ENCODE assay signal across 26 cellular contexts in genomic region chr14:75434557-75435248, GRCh38. TPM values are rescaled to one million over a fixed set of nuclear protein-coding genes. Genes with fewer than 3 reads are reported as not detected.
DNase-seq lines count a peak whose midpoint lies in the region; ATAC-seq, FAIRE-seq and TF ChIP-seq lines count a peak whose summit lies in the region.
"Had no signal": no experiment of that assay in that cellular context is flagged by ENCODE, and none has a peak within 500 bp of the region (broad histone marks: within the 10 kb centered on the region; RNA-seq: fewer than 3 reads in every experiment).

No MANE protein-coding gene starts in this region.

- peak overlapping the region in 1 of 2 donors; percentile 10 for H3K4me3 ChIP-seq in muscle layer of colon (ENCODE audit: low read depth in 1 of 2, low read length in 2 of 2)
- peak overlapping the region; percentile 9 to 29 for H3K4me3 ChIP-seq in stomach smooth muscle (ENCODE audit: low read length in 2 of 2)
- H3K4me3 ChIP-seq in A673 (ENCODE audit: low read depth, low read length, poor library complexity, severe bottlenecking): no peak overlapping the region
- H3K4me3 ChIP-seq: adrenal gland, colonic mucosa, psoas muscle had no signal

- peak; percentile 81 for FAIRE-seq in HTR-8/SVneo (lab: Jason Lieb, UNC)
- FAIRE-seq: bronchial epithelial cell, frontal cortex, H1 had no signal

- intact Hi-C loops in A673 (cut with micrococcal nuclease; ENCODE audit: unreplicated experiment): no loop called here

- H3K9me3 ChIP-seq in muscle layer of colon (ENCODE audit: low read length) (no peaks in the 10 kb centered on the region), stomach smooth muscle (ENCODE audit: control insufficient read depth in 2 of 2, low read length in 2 of 2) (no peaks in the 10 kb centered on the region), A673 (ENCODE audit: low read depth, low read length, poor library complexity, severe bottlenecking) (no peaks in the 10 kb centered on the region)
- H3K9me3 ChIP-seq: adrenal gland, colonic mucosa, psoas muscle had no signal

- H3K27ac ChIP-seq in muscle layer of colon (ENCODE audit: low read depth, low read length) (peak overlapping the region; percentile 39), stomach smooth muscle (ENCODE audit: low read length) (peak overlapping the region; percentile 55), A673 (ENCODE audit: low read depth, low read length, poor library complexity, severe bottlenecking) (no peak overlapping the region)
- H3K27ac ChIP-seq: colonic mucosa, psoas muscle, VCaP had no signal

- DNase-seq in HTR-8/SVneo (ENCODE audit: insufficient read length, low spot score) (no peak), GDM1 (lab: John Stamatoyannopoulos, UW) (no peak), A673 (ENCODE audit: low spot score) (no peak)
- DNase-seq: activated CD4-positive, alpha-beta T cell treated with anti-CD3 and anti-CD28 coated beads for 48 hours; activated T-cell treated with anti-CD3 and anti-CD28 coated beads, Interleukin-2, amount 50 U/mL, for 4 hours; CD4-positive, alpha-beta memory T cell; colonic mucosa; DMS53; effector memory CD8-positive, alpha-beta T cell; hippocampal formation; left ventricle myocardium superior; NCI-H146; NCI-H2171 treated with DMSO at 0.1 percent for 48 hours; NCI-H524 treated with DMSO at 0.1 percent for 48 hours; psoas muscle; RPMI8226; stimulated activated CD4-positive, alpha-beta T cell treated with anti-CD3 and anti-CD28 coated beads, Interleukin-2, amount 100 ng/mL, for 24 hours had no signal

- H3K27me3 ChIP-seq in muscle layer of colon (ENCODE audit: control insufficient read depth in 1 of 2, insufficient read depth in 2 of 2, low read length in 2 of 2) (no peaks in the 10 kb centered on the region), stomach smooth muscle (ENCODE audit: control insufficient read depth in 1 of 2, insufficient read depth in 2 of 2, low read length in 2 of 2) (no peaks in the 10 kb centered on the region), A673 (replicated peaks; ENCODE audit: insufficient read depth, low read depth, low read length, poor library complexity) (no peaks in the 10 kb centered on the region)
- H3K27me3 ChIP-seq: adrenal gland, colonic mucosa had no signal

- TF ChIP-seq CTCF in A673 (conservative IDR thresholded peaks at IDR 0.05; ENCODE audit: low read depth, low read length): no peak

- POLR2A ChIA-PET in A673 (lab: Charles Lee; ENCODE audit: low non-redundant PET): no interaction called here

- CTCF ChIA-PET in A673 (lab: Charles Lee): no interaction called here

- ATAC-seq in SK-N-SH treated with all-trans-retinoic acid at 6 μM for 48 hours (no peak), GM18517 (IDR thresholded peaks at IDR 0.05; ENCODE audit: unreplicated experiment) (no peak)
- ATAC-seq: activated T-cell treated with anti-CD3 and anti-CD28 coated beads, Interleukin-2, amount 50 U/mL, for 4 hours; effector memory CD8-positive, alpha-beta T cell; left ventricle myocardium superior; psoas muscle had no signal

- peaks cover 64% of the 10 kb centered on the region for H3K36me3 ChIP-seq in muscle layer of colon (ENCODE audit: insufficient read depth, low read length)
- H3K36me3 ChIP-seq in stomach smooth muscle (ENCODE audit: control insufficient read depth in 2 of 2, insufficient read depth in 2 of 2, low read length in 2 of 2): peaks cover 23 to 46% of the 10 kb centered on the region in 2 donors
- peaks cover 10% of the 10 kb centered on the region for H3K36me3 ChIP-seq in A673 (ENCODE audit: insufficient read depth, low read length, poor library complexity, severe bottlenecking)
- H3K36me3 ChIP-seq: colonic mucosa had no signal

- peaks cover 87% of the 10 kb centered on the region for H3K4me1 ChIP-seq in muscle layer of colon (ENCODE audit: insufficient read depth, low read length)
- peaks cover 53% of the 10 kb centered on the region for H3K4me1 ChIP-seq in stomach smooth muscle (ENCODE audit: control insufficient read depth, insufficient read depth, low read length)
- H3K4me1 ChIP-seq in A673 (ENCODE audit: insufficient read depth, low read length, poor library complexity, severe bottlenecking): peaks cover 11% of the 10 kb centered on the region

- H3K9ac ChIP-seq in muscle layer of colon (ENCODE audit: low read length) (no peak overlapping the region), stomach smooth muscle (ENCODE audit: low read length in 2 of 2) (no peak overlapping the region)

- no TSS peak for BruUV-seq in A673 (replicated peaks; lab: Mats Ljungman, UMichigan)

TF ChIP-seq in SK-N-SH treated with all-trans-retinoic acid at 6 μM for 48 hours, 23 proteins besides CTCF, POLR2A, EP300 and RAD21 (continues in another document):
- TF ChIP-seq ISL1 (CRISPR knock-in tag; IDR thresholded peaks at IDR 0.05): 0 out of 2 replicates have a peak, but pooled peaks have one; percentile 17
- TF ChIP-seq PPARA (CRISPR knock-in tag; IDR thresholded peaks at IDR 0.05; ENCODE audit: borderline replicate concordance): no peak
- no peak for TF ChIP-seq ESRRG (CRISPR knock-in tag; IDR thresholded peaks at IDR 0.05)
- TF ChIP-seq ARNTL (CRISPR knock-in tag; IDR thresholded peaks at IDR 0.05; ENCODE audit: borderline replicate concordance, low read depth): no peak
- peak; percentile 100 for TF ChIP-seq ZNF70 (CRISPR knock-in tag; IDR thresholded peaks at IDR 0.05)
- TF ChIP-seq SNAI2 (CRISPR knock-in tag; IDR thresholded peaks at IDR 0.05): no peak
- TF ChIP-seq ZFP30 (CRISPR knock-in tag; IDR thresholded peaks at IDR 0.05): peak; percentile 81
- TF ChIP-seq CSDC2 (CRISPR knock-in tag; IDR thresholded peaks at IDR 0.05): no peak
- TF ChIP-seq OSR1 (CRISPR knock-in tag; IDR thresholded peaks at IDR 0.05): no peak
- TF ChIP-seq ZNF565 (CRISPR knock-in tag; conservative IDR thresholded peaks at IDR 0.05; ENCODE audit: low read depth): no peak
- TF ChIP-seq POU6F1 (CRISPR knock-in tag; IDR thresholded peaks at IDR 0.05; ENCODE audit: borderline replicate concordance, low read depth): no peak
- TF ChIP-seq GLIS3 (CRISPR knock-in tag; IDR thresholded peaks at IDR 0.05): no peak
- TF ChIP-seq, protein P1, sequence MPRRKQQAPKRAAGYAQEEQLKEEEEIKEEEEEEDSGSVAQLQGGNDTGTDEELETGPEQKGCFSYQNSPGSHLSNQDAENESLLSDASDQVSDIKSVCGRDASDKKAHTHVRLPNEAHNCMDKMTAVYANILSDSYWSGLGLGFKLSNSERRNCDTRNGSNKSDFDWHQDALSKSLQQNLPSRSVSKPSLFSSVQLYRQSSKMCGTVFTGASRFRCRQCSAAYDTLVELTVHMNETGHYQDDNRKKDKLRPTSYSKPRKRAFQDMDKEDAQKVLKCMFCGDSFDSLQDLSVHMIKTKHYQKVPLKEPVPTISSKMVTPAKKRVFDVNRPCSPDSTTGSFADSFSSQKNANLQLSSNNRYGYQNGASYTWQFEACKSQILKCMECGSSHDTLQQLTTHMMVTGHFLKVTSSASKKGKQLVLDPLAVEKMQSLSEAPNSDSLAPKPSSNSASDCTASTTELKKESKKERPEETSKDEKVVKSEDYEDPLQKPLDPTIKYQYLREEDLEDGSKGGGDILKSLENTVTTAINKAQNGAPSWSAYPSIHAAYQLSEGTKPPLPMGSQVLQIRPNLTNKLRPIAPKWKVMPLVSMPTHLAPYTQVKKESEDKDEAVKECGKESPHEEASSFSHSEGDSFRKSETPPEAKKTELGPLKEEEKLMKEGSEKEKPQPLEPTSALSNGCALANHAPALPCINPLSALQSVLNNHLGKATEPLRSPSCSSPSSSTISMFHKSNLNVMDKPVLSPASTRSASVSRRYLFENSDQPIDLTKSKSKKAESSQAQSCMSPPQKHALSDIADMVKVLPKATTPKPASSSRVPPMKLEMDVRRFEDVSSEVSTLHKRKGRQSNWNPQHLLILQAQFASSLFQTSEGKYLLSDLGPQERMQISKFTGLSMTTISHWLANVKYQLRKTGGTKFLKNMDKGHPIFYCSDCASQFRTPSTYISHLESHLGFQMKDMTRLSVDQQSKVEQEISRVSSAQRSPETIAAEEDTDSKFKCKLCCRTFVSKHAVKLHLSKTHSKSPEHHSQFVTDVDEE (CRISPR knock-in tag; IDR thresholded peaks at IDR 0.05): no peak; the same call in 1 of the 2 replicates
- 0 out of 2 replicates have a peak, but pooled peaks have one; percentile 6 for TF ChIP-seq ZNF8 (CRISPR knock-in tag; IDR thresholded peaks at IDR 0.05)
- peak; percentile 87 for TF ChIP-seq TCF4 (CRISPR knock-in tag; IDR thresholded peaks at IDR 0.05; ENCODE audit: borderline replicate concordance)
- no peak for TF ChIP-seq ZFP3 (CRISPR knock-in tag; IDR thresholded peaks at IDR 0.05)
- TF ChIP-seq CSRNP3 (CRISPR knock-in tag; IDR thresholded peaks at IDR 0.05): no peak
- no peak for TF ChIP-seq ZC3H10 (CRISPR knock-in tag; IDR thresholded peaks at IDR 0.05)
- TF ChIP-seq BACH2 (CRISPR knock-in tag; IDR thresholded peaks at IDR 0.05; ENCODE audit: borderline replicate concordance): no peak

RNA-seq across cellular contexts. Expression of gene JDP2, which starts 6.9 kb away (rescaled TPM):
- 5.9 and 10.7 TPM in 2 replicates for total RNA-seq in A673 (2021)
